Comparison of ENCODE assay signal across 1 cellular context in the genomic region with DNA sequence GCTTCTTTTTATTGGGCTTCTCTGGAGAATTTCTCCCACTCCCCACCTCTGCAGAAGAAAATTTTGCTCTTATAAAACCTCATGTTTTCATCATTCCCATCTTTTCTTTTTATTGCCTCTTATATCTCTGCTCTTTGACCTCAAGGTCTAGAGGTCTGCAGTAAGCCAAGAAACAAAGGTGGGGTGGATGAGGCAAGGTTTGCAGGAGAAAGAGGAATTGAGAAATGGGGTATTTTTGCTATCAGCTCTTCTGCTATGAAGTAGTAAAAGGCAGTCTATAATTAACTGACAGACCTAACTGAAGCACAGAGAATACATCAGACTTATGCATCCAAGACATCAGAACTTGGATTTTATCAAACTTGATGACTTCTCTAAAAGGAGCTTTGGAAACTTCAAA.
TF ChIP-seq lines count a peak whose summit lies in the region.

No MANE protein-coding gene starts in this region.

TF ChIP-seq in endothelial cell of umbilical vein, 7 proteins besides CTCF, POLR2A, EP300 and RAD21:
- TF ChIP-seq MYC (IDR thresholded peaks at IDR 0.05; ENCODE audit: low read depth, low read length) (no peak), JUN (IDR thresholded peaks at IDR 0.05; ENCODE audit: borderline replicate concordance, insufficient read depth, insufficient read length, low read depth) (no peak), GATA2 (IDR thresholded peaks at IDR 0.05; ENCODE audit: insufficient read depth, insufficient read length, low read depth, low read length) (no peak), EZH2 (IDR thresholded peaks at IDR 0.05; ENCODE audit: borderline replicate concordance, low read depth, low read length, severe bottlenecking) (no peak), POLR2AphosphoS5 (IDR thresholded peaks at IDR 0.05; ENCODE audit: insufficient read depth, low read depth, low read length) (no peak), FOS (IDR thresholded peaks at IDR 0.05; ENCODE audit: borderline replicate concordance, insufficient read depth, low read length) (no peak)
- TF ChIP-seq, protein P1, sequence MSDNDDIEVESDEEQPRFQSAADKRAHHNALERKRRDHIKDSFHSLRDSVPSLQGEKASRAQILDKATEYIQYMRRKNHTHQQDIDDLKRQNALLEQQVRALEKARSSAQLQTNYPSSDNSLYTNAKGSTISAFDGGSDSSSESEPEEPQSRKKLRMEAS (IDR thresholded peaks at IDR 0.05; ENCODE audit: insufficient read depth, insufficient read length), result no peak
